9 cellular contexts compared by ENCODE assay signal in genomic region chr13:95207769-95208366, GRCh38.
DNase-seq lines count a peak whose midpoint lies in the region; ATAC-seq and TF ChIP-seq lines count a peak whose summit lies in the region.
"Had no signal": no experiment of that assay in that cellular context is flagged by ENCODE, and none has a peak within 500 bp of the region (broad histone marks: within the 10 kb centered on the region; RNA-seq: fewer than 3 reads in every experiment).

No MANE protein-coding gene starts in this region.

- no peak for TF ChIP-seq POLR2A in erythroblast (IDR thresholded peaks at IDR 0.05; ENCODE audit: low read length)

- ATAC-seq in GM18517 (IDR thresholded peaks at IDR 0.05; ENCODE audit: unreplicated experiment) (peak; percentile 82), GM21528 (IDR thresholded peaks at IDR 0.05; ENCODE audit: low FRiP score, unreplicated experiment) (peak; percentile 94), HG03175 (IDR thresholded peaks at IDR 0.05; ENCODE audit: unreplicated experiment) (peak; percentile 80)

- DNase-seq in erythroblast (lab: John Stamatoyannopoulos, UW) (peak; percentile 67), NCI-H1694 (lab: John Stamatoyannopoulos, UW) (no peak), D341Med (ENCODE audit: low spot score) (no peak), SW 1271 (lab: John Stamatoyannopoulos, UW) (no peak)
- DNase-seq in activated effector memory CD4-positive, alpha-beta T cell treated with anti-CD3 and anti-CD28 coated beads, Interleukin-2, amount 50 U/mL, for 16 hours: no peak
- DNase-seq: stimulated activated naive CD4-positive, alpha-beta T cell treated with Interleukin-2 at 50 U/mL for 16 hours had no signal

Comparison
In these comparisons a context has a peak if more than half of its experiments do, and no peak if none do; other contexts are left out.
1. DNase-seq: peak in erythroblast (2 of 2); none in NCI-H1694 (single experiment), D341Med (single experiment), activated effector memory CD4-positive, alpha-beta T cell treated with anti-CD3 and anti-CD28 coated beads, Interleukin-2, amount 50 U/mL, for 16 hours (single experiment) and SW 1271 (0 of 2).
2. Peak in every context shown above with its lines, with median percentiles within 50 percentile points of each other: ATAC-seq.